ENCODE assay signal across 24 cellular contexts in the genomic region with DNA sequence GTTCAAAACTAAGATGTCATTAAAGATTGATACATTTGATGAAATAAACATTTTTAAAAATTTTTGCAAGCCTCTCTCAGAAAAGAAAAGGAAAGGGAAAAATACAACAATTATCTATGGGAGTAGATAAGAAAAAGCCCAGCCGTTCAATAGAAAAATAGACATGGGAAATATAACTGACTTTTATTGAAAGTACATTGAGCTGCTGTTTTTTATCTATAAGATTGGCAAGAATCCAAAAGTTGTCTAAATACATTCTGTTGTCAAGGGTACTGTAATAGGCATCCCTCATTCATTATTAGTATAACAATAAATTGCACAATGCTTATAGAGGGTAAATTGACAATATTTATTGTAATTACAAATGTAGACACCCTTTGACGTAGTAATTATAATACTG. TPM values are rescaled to one million over a fixed set of nuclear protein-coding genes. Genes with fewer than 3 reads are reported as not detected.
"Had no signal": no experiment of that assay in that cellular context is flagged by ENCODE, and none has a peak within 500 bp of the region (broad histone marks: within the 10 kb centered on the region; RNA-seq: fewer than 3 reads in every experiment).

No MANE protein-coding gene starts in this region.

- H3K4me2 ChIP-seq: PC-9 had no signal

- H3K9me3 ChIP-seq: Peyer's patch had no signal

- H3K4me1 ChIP-seq: Peyer's patch had no signal

- H3K27ac ChIP-seq: PC-9, Peyer's patch, SJCRH30 had no signal

- H3K27me3 ChIP-seq: MG63, Peyer's patch, SJCRH30 had no signal

- DNase-seq: Karpas-422, KG1, MG63, NCI-H1092, NCI-H146, NCI-H1694 treated with DMSO at 0.1 percent for 48 hours, NCI-H2029, NCI-H2081 treated with DMSO at 0.1 percent for 48 hours, NCI-H2171, NCI-H226, NCI-H446, NCI-H510A, NCI-H524 treated with DMSO at 0.1 percent for 48 hours, NCI-H69, OCI-M1, PC-9, Peyer's patch, SHP77 treated with DMSO at 0.1 percent for 48 hours, SJCRH30, SW 1271, T-cell had no signal

- H3K36me3 ChIP-seq: MG63, Peyer's patch, SJCRH30 had no signal

- H2AFZ ChIP-seq: PC-9 had no signal

- H3K4me3 ChIP-seq: MG63, PC-9, Peyer's patch, SJCRH30 had no signal

- ATAC-seq: Right ventricle myocardium inferior, T-cell had no signal

RNA-seq across cellular contexts. Expression of a gene that starts 38.4 kb away (rescaled TPM):
- total RNA-seq: HT-29, PC-9, RPMI7951, T-cell had no signal
